Comparison of ENCODE assay signal across 25 cellular contexts in the genomic region with DNA sequence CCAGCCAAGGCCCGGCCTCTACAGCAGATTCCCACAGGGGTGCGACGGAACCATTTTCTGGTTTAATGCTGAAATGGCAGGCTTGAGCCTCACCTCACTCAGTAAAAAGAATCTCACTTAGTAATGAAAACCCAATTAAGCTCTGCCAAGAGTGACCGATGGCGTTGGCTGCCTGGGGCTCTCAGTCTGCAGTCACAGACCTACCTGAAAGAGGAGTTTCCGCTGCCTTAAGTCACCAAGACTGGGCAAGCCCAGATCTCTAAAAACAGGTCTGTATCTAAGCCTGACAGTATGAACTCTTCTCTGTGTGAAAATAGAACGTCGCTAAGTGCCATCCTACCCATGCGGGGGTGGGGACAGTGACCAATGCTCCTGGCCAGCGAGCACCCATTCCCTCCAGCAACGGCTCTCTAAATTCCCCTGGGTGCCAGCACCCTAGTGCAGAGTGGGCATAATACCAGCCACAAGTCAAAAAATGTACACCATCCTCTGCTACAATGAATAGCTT.
A peak's percentile ranks its signal among the peaks of the same experiment; 100 is the strongest.
DNase-seq lines count a peak whose midpoint lies in the region; ATAC-seq and TF ChIP-seq lines count a peak whose summit lies in the region.
"Had no signal": no experiment of that assay in that cellular context is flagged by ENCODE, and none has a peak within 500 bp of the region (broad histone marks: within the 10 kb centered on the region; RNA-seq: fewer than 3 reads in every experiment).

No MANE protein-coding gene starts in this region.

- peaks cover 59% of the 10 kb centered on the region for H3K4me1 Mint-ChIP-seq in GM23338
- peaks cover 20% of the 10 kb centered on the region for H3K4me1 Mint-ChIP-seq in neural crest cell

- H3K27ac ChIP-seq in DOHH2 (ENCODE audit: low read depth, low read length) (peak overlapping the region; percentile 96), GM23338 (ENCODE audit: low read depth) (peak overlapping the region; percentile 61), adrenal gland (peak overlapping the region in 3 of 5 donors; percentile 52 to 63 (median 63))
- H3K27ac ChIP-seq: coronary artery, heart left ventricle, ovary, PC-9, skin epidermis had no signal

- H3K4me3 ChIP-seq in DOHH2 (ENCODE audit: low read length) = peak overlapping the region; percentile 27
- no peak overlapping the region for H3K4me3 ChIP-seq in GM23338
- H3K4me3 ChIP-seq in adrenal gland = no peak overlapping the region
- H3K4me3 ChIP-seq: coronary artery, heart left ventricle, ovary, PC-9, skin epidermis, transverse colon had no signal

- peak overlapping the region; percentile 61 for H3K27ac Mint-ChIP-seq in GM23338
- H3K27ac Mint-ChIP-seq in neural crest cell (ENCODE audit: unreplicated experiment) = peak overlapping the region; percentile 67
- H3K27ac Mint-ChIP-seq: activated naive CD4-positive, alpha-beta T cell treated with anti-CD3 and anti-CD28 coated beads, Interleukin-2, amount 10 ng/mL, durations not matched to agents 7 days and 5 days; natural killer cell treated with Interleukin-12 subunit alpha and Interleukin-12 subunit beta and Interleukin-15 and Interleukin-18, amount 100 ng/mL, for 72 hours had no signal

- peaks cover 45% of the 10 kb centered on the region for H3K36me3 Mint-ChIP-seq in GM23338 (ENCODE audit: low read depth)
- peaks cover 10% of the 10 kb centered on the region for H3K36me3 Mint-ChIP-seq in neural crest cell (ENCODE audit: low read depth)

- no peak for TF ChIP-seq POLR2A in adrenal gland (IDR thresholded peaks at IDR 0.05)

- intact Hi-C loops in adrenal gland (cut with DNase I) = no loop called here

- peaks cover 93% of the 10 kb centered on the region for H3K4me1 ChIP-seq in DOHH2 (ENCODE audit: control insufficient read depth, low read length)
- H3K4me1 ChIP-seq in GM23338 (ENCODE audit: insufficient read depth) = peaks cover 61% of the 10 kb centered on the region
- peaks cover 37 to 44% of the 10 kb centered on the region in 2 donors for H3K4me1 ChIP-seq in adrenal gland (replicated peaks in 1 of 2)

- H3K27me3 ChIP-seq in DOHH2 (ENCODE audit: control insufficient read depth, low read length) (no peaks in the 10 kb centered on the region), GM23338 (ENCODE audit: insufficient read depth) (no peaks in the 10 kb centered on the region), adrenal gland (no peaks in the 10 kb centered on the region)
- H3K27me3 ChIP-seq: heart left ventricle, ovary, transverse colon had no signal

- 90 to 93% (median 92%) methylated on average over 5 to 11 of the region's 11 CpGs for WGBS in adrenal gland, 4 donors

- H3K9me3 ChIP-seq in DOHH2 (ENCODE audit: control insufficient read depth, insufficient read depth, low read length) = no peaks in the 10 kb centered on the region
- no peaks in the 10 kb centered on the region for H3K9me3 ChIP-seq in adrenal gland (replicated peaks in 1 of 3)
- H3K9me3 ChIP-seq: ovary, transverse colon had no signal

- H3K4me2 ChIP-seq in DOHH2 (ENCODE audit: low read length) = peak overlapping the region; percentile 82
- H3K4me2 ChIP-seq in GM23338 = peak overlapping the region; percentile 40; the same call in 1 of the 2 replicates
- H3K4me2 ChIP-seq: PC-9 had no signal

- ATAC-seq in GM23338 (peak; percentile 14), GM21619 (IDR thresholded peaks at IDR 0.05; ENCODE audit: unreplicated experiment) (no peak), GM21447 (IDR thresholded peaks at IDR 0.05; ENCODE audit: unreplicated experiment) (no peak)
- ATAC-seq: esophagus mucosa; heart left ventricle; natural killer cell treated with Interleukin-12 subunit alpha and Interleukin-12 subunit beta and Interleukin-15 and Interleukin-18, amount 100 ng/mL, for 72 hours had no signal

- H3K9me3 Mint-ChIP-seq in GM23338 (no peaks in the 10 kb centered on the region), neural crest cell (peaks cover 7% of the 10 kb centered on the region)
- H3K9me3 Mint-ChIP-seq: activated naive CD4-positive, alpha-beta T cell treated with anti-CD3 and anti-CD28 coated beads, Interleukin-2, amount 10 ng/mL, durations not matched to agents 7 days and 5 days; natural killer cell treated with Interleukin-12 subunit alpha and Interleukin-12 subunit beta and Interleukin-15 and Interleukin-18, amount 100 ng/mL, for 72 hours had no signal

- peaks cover 15% of the 10 kb centered on the region for H3K27me3 Mint-ChIP-seq in GM23338 (ENCODE audit: insufficient read depth, low read depth, poor library complexity)
- no peaks in the 10 kb centered on the region for H3K27me3 Mint-ChIP-seq in neural crest cell (ENCODE audit: low read depth)
- H3K27me3 Mint-ChIP-seq: activated naive CD4-positive, alpha-beta T cell treated with anti-CD3 and anti-CD28 coated beads, Interleukin-2, amount 10 ng/mL, durations not matched to agents 7 days and 5 days; natural killer cell treated with Interleukin-12 subunit alpha and Interleukin-12 subunit beta and Interleukin-15 and Interleukin-18, amount 100 ng/mL, for 72 hours had no signal

- DNase-seq in GM23338 (ENCODE audit: low spot score) (no peak), adrenal gland (no peak), neural crest cell (ENCODE audit: low read depth, low spot score) (no peak), GM03348 (ENCODE audit: low spot score) (no peak)
- DNase-seq in activated CD8-positive, alpha-beta memory T cell treated with anti-CD3 and anti-CD28 coated beads for 24 hours = no peak
- DNase-seq: activated CD4-positive, alpha-beta T cell treated with anti-CD3 and anti-CD28 coated beads, Interleukin-2, amount 50 U/mL, for 1 hour; activated naive CD4-positive, alpha-beta T cell treated with anti-CD3 and anti-CD28 coated beads, Interleukin-2, amount 10 ng/mL, durations not matched to agents 7 days and 5 days; COR-L47; foreskin fibroblast; heart left ventricle; kidney; NCI-H1436 treated with DMSO at 0.1 percent for 48 hours; NCI-H2107; ovary; PC-9; retina; Right ventricle myocardium superior; transverse colon had no signal

- H3K4me3 Mint-ChIP-seq in GM23338 (no peak overlapping the region), neural crest cell (no peak overlapping the region)
- H3K4me3 Mint-ChIP-seq: activated naive CD4-positive, alpha-beta T cell treated with anti-CD3 and anti-CD28 coated beads, Interleukin-2, amount 10 ng/mL, durations not matched to agents 7 days and 5 days; natural killer cell treated with Interleukin-12 subunit alpha and Interleukin-12 subunit beta and Interleukin-15 and Interleukin-18, amount 100 ng/mL, for 72 hours had no signal

- H3K36me3 ChIP-seq in DOHH2 (ENCODE audit: control insufficient read depth, low read length) (no peaks in the 10 kb centered on the region), GM23338 (ENCODE audit: insufficient read depth) (no peaks in the 10 kb centered on the region), adrenal gland (replicated peaks in 1 of 2) (no peaks in the 10 kb centered on the region)
- H3K36me3 ChIP-seq: heart left ventricle, ovary, transverse colon had no signal

- H3F3A ChIP-seq in DOHH2 (ENCODE audit: control insufficient read depth, insufficient read depth) = peaks cover 22% of the 10 kb centered on the region
- H3F3A ChIP-seq in GM23338 (replicated peaks; ENCODE audit: low read depth) = peaks cover 11% of the 10 kb centered on the region; the same call in 1 of the 2 replicates

- H3K79me2 ChIP-seq in DOHH2 (ENCODE audit: control insufficient read depth, low read length) = peaks cover 26% of the 10 kb centered on the region
- peaks cover 99% of the 10 kb centered on the region for H3K79me2 ChIP-seq in GM23338 (replicated peaks; ENCODE audit: insufficient read depth)

- no peak overlapping the region for H2AFZ ChIP-seq in GM23338
- H2AFZ ChIP-seq: PC-9 had no signal

- no peaks in the 10 kb centered on the region for H3K9me2 ChIP-seq in DOHH2 (replicated peaks; ENCODE audit: control insufficient read depth, low read length)
- H3K9me2 ChIP-seq in GM23338 (ENCODE audit: insufficient read depth) = no peaks in the 10 kb centered on the region

- H4K20me1 ChIP-seq in DOHH2 (ENCODE audit: control insufficient read depth, insufficient read depth, low read depth, low read length) (no peaks in the 10 kb centered on the region), GM23338 (replicated peaks; ENCODE audit: insufficient read depth) (peaks cover 21% of the 10 kb centered on the region)

- no peak for TF ChIP-seq CTCF in DOHH2 (IDR thresholded peaks at IDR 0.05; ENCODE audit: low read depth, low read length, poor library complexity, severe bottlenecking)
- no peak for TF ChIP-seq CTCF in GM23338 (conservative IDR thresholded peaks at IDR 0.05; ENCODE audit: low read depth in 2 of 2)
- no peak for TF ChIP-seq CTCF in adrenal gland (IDR thresholded peaks at IDR 0.05)
- no peak for TF ChIP-seq CTCF in neural crest cell (conservative IDR thresholded peaks at IDR 0.05)

TF ChIP-seq in GM23338, 12 proteins besides CTCF, POLR2A, EP300 and RAD21:
- no peak for TF ChIP-seq EZH2phosphoT487 (IDR thresholded peaks at IDR 0.05; ENCODE audit: unreplicated experiment)
- no peak for TF ChIP-seq ZNF331 (CRISPR knock-in tag; IDR thresholded peaks at IDR 0.05; ENCODE audit: low read depth)
- no peak for TF ChIP-seq JUNB (IDR thresholded peaks at IDR 0.05; ENCODE audit: unreplicated experiment)
- no peak for TF ChIP-seq STAT1 (IDR thresholded peaks at IDR 0.05; ENCODE audit: unreplicated experiment)
